In genomic region chr11:113593698-113594308, GRCh38 we compare ENCODE assay signal across 10 cellular contexts.
DNase-seq lines count a peak whose midpoint lies in the region; ATAC-seq lines count a peak whose summit lies in the region.
"Had no signal": no experiment of that assay in that cellular context is flagged by ENCODE, and none has a peak within 500 bp of the region (broad histone marks: within the 10 kb centered on the region; RNA-seq: fewer than 3 reads in every experiment).

No MANE protein-coding gene starts in this region.

- no peak overlapping the region for H3K4me3 Mint-ChIP-seq in activated naive CD8-positive, alpha-beta T cell treated with anti-CD3 and anti-CD28 coated beads, Interleukin-2, amount 10 ng/mL, durations not matched to agents 7 days and 5 days
- H3K4me3 Mint-ChIP-seq in activated naive CD8-positive, alpha-beta T cell treated with anti-CD3 and anti-CD28 coated beads for 36 hours: no peak overlapping the region
- peak overlapping the region; percentile 1 for H3K4me3 Mint-ChIP-seq in activated CD4-positive, alpha-beta memory T cell treated with anti-CD3 and anti-CD28 coated beads, Interleukin-2, amount 10 ng/mL, durations not matched to agents 7 days and 5 days
- H3K4me3 Mint-ChIP-seq: H9 had no signal

- no peak for DNase-seq in activated naive CD8-positive, alpha-beta T cell treated with anti-CD3 and anti-CD28 coated beads, Interleukin-2, amount 10 ng/mL, durations not matched to agents 7 days and 5 days
- DNase-seq in activated naive CD8-positive, alpha-beta T cell treated with anti-CD3 and anti-CD28 coated beads for 36 hours: no peak
- DNase-seq in activated CD4-positive, alpha-beta memory T cell treated with anti-CD3 and anti-CD28 coated beads, Interleukin-2, amount 10 ng/mL, durations not matched to agents 7 days and 5 days: peak; percentile 85
- DNase-seq in stromal cell of bone marrow (ENCODE audit: low read depth) (peak; percentile 27), posterior vena cava (ENCODE audit: low spot score) (no peak), NCI-H524 (lab: John Stamatoyannopoulos, UW) (no peak), left colon (no peak)
- DNase-seq: erythroblast, H9 had no signal

- H3K27ac Mint-ChIP-seq in activated naive CD8-positive, alpha-beta T cell treated with anti-CD3 and anti-CD28 coated beads, Interleukin-2, amount 10 ng/mL, durations not matched to agents 7 days and 5 days: no peak overlapping the region
- no peak overlapping the region for H3K27ac Mint-ChIP-seq in activated naive CD8-positive, alpha-beta T cell treated with anti-CD3 and anti-CD28 coated beads for 36 hours
- peak overlapping the region; percentile 46 for H3K27ac Mint-ChIP-seq in activated CD4-positive, alpha-beta memory T cell treated with anti-CD3 and anti-CD28 coated beads, Interleukin-2, amount 10 ng/mL, durations not matched to agents 7 days and 5 days

- intact Hi-C loops in posterior vena cava (cut with DNase I): no loop called here
- intact Hi-C loops in left colon (cut with DNase I, micrococcal nuclease): no loop called here

- ATAC-seq in activated naive CD8-positive, alpha-beta T cell treated with anti-CD3 and anti-CD28 coated beads, Interleukin-2, amount 10 ng/mL, durations not matched to agents 7 days and 5 days (ENCODE audit: low read depth): peak; percentile 39
- peak; percentile 91 for ATAC-seq in HG02981 (IDR thresholded peaks at IDR 0.05; ENCODE audit: unreplicated experiment)
- no peak for ATAC-seq in left colon

- peaks cover 21% of the 10 kb centered on the region for H3K27me3 Mint-ChIP-seq in activated naive CD8-positive, alpha-beta T cell treated with anti-CD3 and anti-CD28 coated beads, Interleukin-2, amount 10 ng/mL, durations not matched to agents 7 days and 5 days
- H3K27me3 Mint-ChIP-seq in activated naive CD8-positive, alpha-beta T cell treated with anti-CD3 and anti-CD28 coated beads for 36 hours: peaks cover 51% of the 10 kb centered on the region
- peaks cover 26% of the 10 kb centered on the region for H3K27me3 Mint-ChIP-seq in activated CD4-positive, alpha-beta memory T cell treated with anti-CD3 and anti-CD28 coated beads, Interleukin-2, amount 10 ng/mL, durations not matched to agents 7 days and 5 days

- H3K36me3 Mint-ChIP-seq in activated naive CD8-positive, alpha-beta T cell treated with anti-CD3 and anti-CD28 coated beads, Interleukin-2, amount 10 ng/mL, durations not matched to agents 7 days and 5 days: no peaks in the 10 kb centered on the region
- no peaks in the 10 kb centered on the region for H3K36me3 Mint-ChIP-seq in activated naive CD8-positive, alpha-beta T cell treated with anti-CD3 and anti-CD28 coated beads for 36 hours
- peaks cover 7% of the 10 kb centered on the region for H3K36me3 Mint-ChIP-seq in activated CD4-positive, alpha-beta memory T cell treated with anti-CD3 and anti-CD28 coated beads, Interleukin-2, amount 10 ng/mL, durations not matched to agents 7 days and 5 days (ENCODE audit: low read depth)

- H3K4me1 Mint-ChIP-seq in activated naive CD8-positive, alpha-beta T cell treated with anti-CD3 and anti-CD28 coated beads, Interleukin-2, amount 10 ng/mL, durations not matched to agents 7 days and 5 days: peaks cover 11% of the 10 kb centered on the region
- no peaks in the 10 kb centered on the region for H3K4me1 Mint-ChIP-seq in activated naive CD8-positive, alpha-beta T cell treated with anti-CD3 and anti-CD28 coated beads for 36 hours
- H3K4me1 Mint-ChIP-seq in activated CD4-positive, alpha-beta memory T cell treated with anti-CD3 and anti-CD28 coated beads, Interleukin-2, amount 10 ng/mL, durations not matched to agents 7 days and 5 days: peaks cover 51% of the 10 kb centered on the region

- POLR2A ChIA-PET in activated naive CD8-positive, alpha-beta T cell treated with anti-CD3 and anti-CD28 coated beads, Interleukin-2, amount 10 ng/mL, durations not matched to agents 7 days and 5 days (lab: Charles Lee): no interaction called here
- POLR2A ChIA-PET in activated CD4-positive, alpha-beta memory T cell treated with anti-CD3 and anti-CD28 coated beads, Interleukin-2, amount 10 ng/mL, durations not matched to agents 7 days and 5 days (lab: Charles Lee): no interaction called here

- H3K9me3 Mint-ChIP-seq in activated naive CD8-positive, alpha-beta T cell treated with anti-CD3 and anti-CD28 coated beads, Interleukin-2, amount 10 ng/mL, durations not matched to agents 7 days and 5 days: no peaks in the 10 kb centered on the region
- H3K9me3 Mint-ChIP-seq in activated naive CD8-positive, alpha-beta T cell treated with anti-CD3 and anti-CD28 coated beads for 36 hours: peaks cover 5% of the 10 kb centered on the region
- H3K9me3 Mint-ChIP-seq in activated CD4-positive, alpha-beta memory T cell treated with anti-CD3 and anti-CD28 coated beads, Interleukin-2, amount 10 ng/mL, durations not matched to agents 7 days and 5 days: peaks cover 5% of the 10 kb centered on the region

- CTCF ChIA-PET in activated CD4-positive, alpha-beta memory T cell treated with anti-CD3 and anti-CD28 coated beads, Interleukin-2, amount 10 ng/mL, durations not matched to agents 7 days and 5 days (lab: Charles Lee): no interaction called here

Comparison
In these comparisons a context has a peak if more than half of its experiments do, and no peak if none do; other contexts are left out.
1. DNase-seq: peak in activated CD4-positive, alpha-beta memory T cell treated with anti-CD3 and anti-CD28 coated beads, Interleukin-2, amount 10 ng/mL, durations not matched to agents 7 days and 5 days (single experiment) and stromal cell of bone marrow (single experiment); none in activated naive CD8-positive, alpha-beta T cell treated with anti-CD3 and anti-CD28 coated beads, Interleukin-2, amount 10 ng/mL, durations not matched to agents 7 days and 5 days (single experiment), activated naive CD8-positive, alpha-beta T cell treated with anti-CD3 and anti-CD28 coated beads for 36 hours (single experiment), posterior vena cava (single experiment), NCI-H524 (0 of 2) and left colon (0 of 2).